In the genomic region with DNA sequence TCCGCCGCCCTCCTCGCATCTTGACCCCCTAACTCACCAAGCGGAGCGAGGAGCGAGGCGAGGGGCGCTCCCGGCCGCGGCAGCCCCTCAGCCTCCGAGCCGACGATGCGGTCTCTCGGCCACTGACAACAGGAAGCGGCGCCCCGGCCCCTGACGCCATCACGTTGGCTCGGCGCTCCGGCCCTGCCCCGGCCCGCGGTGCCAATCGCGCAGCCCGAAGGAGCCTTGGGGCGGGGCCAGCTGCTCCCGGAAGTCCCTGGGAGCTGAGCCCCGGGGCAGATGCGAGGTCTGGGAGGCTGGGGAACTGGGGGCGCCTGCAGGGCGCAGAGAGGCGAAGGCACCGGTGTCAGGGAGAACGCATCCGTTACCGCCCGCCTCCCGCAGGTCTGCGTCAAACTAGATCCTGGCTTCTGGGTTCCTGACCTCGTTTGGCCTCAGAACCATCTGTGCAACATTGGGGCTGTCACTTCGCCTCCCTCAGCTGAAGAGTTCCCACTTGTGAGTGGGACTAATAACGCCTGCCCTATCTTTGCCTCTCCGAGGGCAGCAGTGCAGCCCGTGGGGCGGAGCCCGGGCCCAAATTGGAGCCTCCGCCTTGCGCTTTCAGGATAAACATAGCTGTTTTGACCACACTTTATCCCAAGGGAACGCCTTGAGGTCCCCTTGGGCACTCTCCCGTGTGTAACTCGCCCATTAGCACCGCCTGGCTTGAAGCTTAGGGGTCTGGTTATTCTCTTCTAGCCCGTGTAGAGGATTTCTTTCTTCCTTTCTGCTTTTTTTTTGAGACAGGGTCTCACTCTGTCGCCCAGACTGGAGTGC, we compare ENCODE assay signal across 8 cellular contexts. TPM values are rescaled to one million over a fixed set of nuclear protein-coding genes. Genes with fewer than 3 reads are reported as not detected.
DNase-seq lines count a peak whose midpoint lies in the region; ATAC-seq and TF ChIP-seq lines count a peak whose summit lies in the region.
"Not testable (repeated sequence)": the region's sequence is repeated elsewhere in the genome, so short reads cannot be mapped to it uniquely, and the experiment has no call there.

Gene PLEKHM1, minus strand, starts transcription at position 107 of the 819 bp plus-strand sequence. CDS start 8,237 bp downstream, outside the sequence.

- TF ChIP-seq CTCF in GM12864 (IDR thresholded peaks at IDR 0.05; ENCODE audit: low read depth, low read length, missing control alignments); osteocyte (IDR thresholded peaks at IDR 0.05): not testable (repeated sequence)

- H3K27ac ChIP-seq in temporal lobe (ENCODE audit: low read depth, low read length): not testable (repeated sequence)

- intact Hi-C loops in head of caudate nucleus (cut with DNase I): not testable (repeated sequence)

- H3K4me3 Mint-ChIP-seq in activated naive CD8-positive, alpha-beta T cell treated with anti-CD3 and anti-CD28 coated beads, Interleukin-2, amount 10 ng/mL, durations not matched to agents 7 days and 5 days: peak within 1 kb of the TSS; percentile 96
- peak within 1 kb of the TSS; percentile 84 for H3K4me3 Mint-ChIP-seq in osteocyte (ENCODE audit: unreplicated experiment)

- H3K27me3 Mint-ChIP-seq in activated naive CD8-positive, alpha-beta T cell treated with anti-CD3 and anti-CD28 coated beads, Interleukin-2, amount 10 ng/mL, durations not matched to agents 7 days and 5 days; osteocyte (ENCODE audit: unreplicated experiment): not testable (repeated sequence)

- peak within 1 kb of the TSS; percentile 92 for H3K27ac Mint-ChIP-seq in activated naive CD8-positive, alpha-beta T cell treated with anti-CD3 and anti-CD28 coated beads, Interleukin-2, amount 10 ng/mL, durations not matched to agents 7 days and 5 days
- H3K27ac Mint-ChIP-seq in osteocyte (ENCODE audit: unreplicated experiment): peak within 1 kb of the TSS; percentile 86

- peak within 1 kb of the TSS; percentile 66 for H3K4me3 ChIP-seq in GM12864 (ENCODE audit: low read depth, low read length)

- POLR2A ChIA-PET in activated naive CD8-positive, alpha-beta T cell treated with anti-CD3 and anti-CD28 coated beads, Interleukin-2, amount 10 ng/mL, durations not matched to agents 7 days and 5 days (lab: Charles Lee): interaction anchor here (0.6 to 1.4 kb wide), 3 partner anchors 60 to 1273 kb away, joined by 3 to 4 read pairs (median 4); no protein-coding TSS in a partner anchor

- H3K9me3 Mint-ChIP-seq in activated naive CD8-positive, alpha-beta T cell treated with anti-CD3 and anti-CD28 coated beads, Interleukin-2, amount 10 ng/mL, durations not matched to agents 7 days and 5 days; osteocyte (ENCODE audit: unreplicated experiment): not testable (repeated sequence)

- peak; percentile 95 for ATAC-seq in HG02642 (IDR thresholded peaks at IDR 0.05; ENCODE audit: poor library complexity, unreplicated experiment)
- ATAC-seq in activated naive CD8-positive, alpha-beta T cell treated with anti-CD3 and anti-CD28 coated beads, Interleukin-2, amount 10 ng/mL, durations not matched to agents 7 days and 5 days (ENCODE audit: low read depth): peak; percentile 98

- peaks cover 18% of the 10 kb centered on the region for H3K4me1 Mint-ChIP-seq in activated naive CD8-positive, alpha-beta T cell treated with anti-CD3 and anti-CD28 coated beads, Interleukin-2, amount 10 ng/mL, durations not matched to agents 7 days and 5 days
- H3K4me1 Mint-ChIP-seq in osteocyte (ENCODE audit: unreplicated experiment): peaks cover 28% of the 10 kb centered on the region

- not testable (repeated sequence) for H3K36me3 Mint-ChIP-seq in activated naive CD8-positive, alpha-beta T cell treated with anti-CD3 and anti-CD28 coated beads, Interleukin-2, amount 10 ng/mL, durations not matched to agents 7 days and 5 days; osteocyte (ENCODE audit: unreplicated experiment)

- DNase-seq in GM12864 (ENCODE audit: low read depth) (peak; percentile 25), NCI-H1105 (lab: John Stamatoyannopoulos, UW) (peak; percentile 45), SW480 (ENCODE audit: low spot score) (peak; percentile 66), head of caudate nucleus (peak; percentile 71 to 94 (median 88)), osteocyte (ENCODE audit: extremely low spot score, unreplicated experiment) (peak; percentile 94)
- DNase-seq in activated naive CD8-positive, alpha-beta T cell treated with anti-CD3 and anti-CD28 coated beads, Interleukin-2, amount 10 ng/mL, durations not matched to agents 7 days and 5 days: peak; percentile 89

RNA-seq across cellular contexts. Expression of gene PLEKHM1, which starts in this region (rescaled TPM):
- total RNA-seq in activated naive CD8-positive, alpha-beta T cell treated with anti-CD3 and anti-CD28 coated beads, Interleukin-2, amount 10 ng/mL, durations not matched to agents 7 days and 5 days: 10 to 100 TPM; 61.3 to 63.1 TPM
- total RNA-seq in osteocyte (41.0 and 41.7 TPM in 2 replicates), temporal lobe (10.3 TPM)

Comparison
In these comparisons a context has a peak if more than half of its experiments do, and no peak if none do; other contexts are left out.
1. DNase-seq: peak in every context shown above with its lines; median percentile 94 in osteocyte; 89 in activated naive CD8-positive, alpha-beta T cell treated with anti-CD3 and anti-CD28 coated beads, Interleukin-2, amount 10 ng/mL, durations not matched to agents 7 days and 5 days; 88 in head of caudate nucleus; 66 in SW480; 45 in NCI-H1105; 25 in GM12864.